ENCODE assay signal across 9 cellular contexts in the genomic region with DNA sequence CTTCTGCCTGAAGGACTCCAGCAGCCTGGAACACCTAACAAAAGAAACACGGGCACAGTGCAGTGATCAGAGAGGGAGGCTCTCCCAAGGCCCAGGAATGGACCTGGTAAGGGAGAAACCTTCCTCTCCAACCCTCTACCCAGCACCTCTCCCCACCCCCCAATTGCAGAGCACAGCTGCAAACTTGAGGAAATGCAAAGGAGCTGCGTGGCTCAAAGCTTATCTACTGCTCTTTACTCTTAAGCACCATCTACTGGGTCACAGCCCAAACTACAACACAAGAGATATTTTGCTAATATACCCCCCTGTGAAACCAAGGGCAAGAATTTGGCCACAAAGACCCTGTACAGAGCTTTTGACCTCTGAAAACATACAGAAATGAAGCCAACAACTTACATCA.
DNase-seq lines count a peak whose midpoint lies in the region; ATAC-seq, FAIRE-seq and TF ChIP-seq lines count a peak whose summit lies in the region.
"Had no signal": no experiment of that assay in that cellular context is flagged by ENCODE, and none has a peak within 500 bp of the region (broad histone marks: within the 10 kb centered on the region; RNA-seq: fewer than 3 reads in every experiment).

No MANE protein-coding gene starts in this region.

- H3K27me3 ChIP-seq in brain microvascular endothelial cell (replicated peaks), result no peaks in the 10 kb centered on the region

- DNase-seq in COR-L47 (lab: John Stamatoyannopoulos, UW) (peak; percentile 19), HK-2 (ENCODE audit: unreplicated experiment) (peak; percentile 2), brain microvascular endothelial cell (peak; percentile 0), ACHN (no peak), H54 (ENCODE audit: insufficient read length, low spot score) (no peak), medulla oblongata (ENCODE audit: extremely low spot score) (no peak)
- no peak for DNase-seq in stimulated activated CD4-positive, alpha-beta T cell treated with anti-CD3 and anti-CD28 coated beads, Interleukin-15, amount 100 ng/mL, for 24 hours
- DNase-seq: activated T-cell treated with anti-CD3 and anti-CD28 coated beads, Interleukin-2, amount 50 U/mL, for 4 hours had no signal

- no peak overlapping the region for H3K4me3 ChIP-seq in brain microvascular endothelial cell (ENCODE audit: low read depth, low read length)

- FAIRE-seq in H54 (lab: Jason Lieb, UNC), result no peak

- H3K36me3 ChIP-seq in brain microvascular endothelial cell (replicated peaks), result no peaks in the 10 kb centered on the region

- no peak for TF ChIP-seq POLR2A in H54 (IDR thresholded peaks at IDR 0.05; ENCODE audit: low read depth, low read length)

- peak; percentile 63 for ATAC-seq in GM19395 (IDR thresholded peaks at IDR 0.05; ENCODE audit: unreplicated experiment)
- ATAC-seq: activated T-cell treated with anti-CD3 and anti-CD28 coated beads, Interleukin-2, amount 50 U/mL, for 4 hours had no signal

- in situ Hi-C loops in brain microvascular endothelial cell (cut with HindIII; ENCODE audit: low pct_ligation_motif_present, low sequenced_read_pairs) (no loop called here), ACHN (cut with HindIII; ENCODE audit: low pct_ligation_motif_present, low pct_unique_long_range_greater_than_20kb, low sequenced_read_pairs) (no loop called here)

- H3K27ac ChIP-seq in brain microvascular endothelial cell, result no peak overlapping the region

- TF ChIP-seq CTCF in brain microvascular endothelial cell (IDR thresholded peaks at IDR 0.05; ENCODE audit: low read depth, low read length, missing control alignments), result peak; percentile 16

Comparison
In these comparisons a context has a peak if more than half of its experiments do, and no peak if none do; other contexts are left out.
1. DNase-seq: peak in COR-L47 (single experiment), HK-2 (single experiment) and brain microvascular endothelial cell (single experiment); none in ACHN (single experiment), H54 (single experiment), medulla oblongata (single experiment) and stimulated activated CD4-positive, alpha-beta T cell treated with anti-CD3 and anti-CD28 coated beads, Interleukin-15, amount 100 ng/mL, for 24 hours (single experiment).